17 cellular contexts compared by ENCODE assay signal in the genomic region with DNA sequence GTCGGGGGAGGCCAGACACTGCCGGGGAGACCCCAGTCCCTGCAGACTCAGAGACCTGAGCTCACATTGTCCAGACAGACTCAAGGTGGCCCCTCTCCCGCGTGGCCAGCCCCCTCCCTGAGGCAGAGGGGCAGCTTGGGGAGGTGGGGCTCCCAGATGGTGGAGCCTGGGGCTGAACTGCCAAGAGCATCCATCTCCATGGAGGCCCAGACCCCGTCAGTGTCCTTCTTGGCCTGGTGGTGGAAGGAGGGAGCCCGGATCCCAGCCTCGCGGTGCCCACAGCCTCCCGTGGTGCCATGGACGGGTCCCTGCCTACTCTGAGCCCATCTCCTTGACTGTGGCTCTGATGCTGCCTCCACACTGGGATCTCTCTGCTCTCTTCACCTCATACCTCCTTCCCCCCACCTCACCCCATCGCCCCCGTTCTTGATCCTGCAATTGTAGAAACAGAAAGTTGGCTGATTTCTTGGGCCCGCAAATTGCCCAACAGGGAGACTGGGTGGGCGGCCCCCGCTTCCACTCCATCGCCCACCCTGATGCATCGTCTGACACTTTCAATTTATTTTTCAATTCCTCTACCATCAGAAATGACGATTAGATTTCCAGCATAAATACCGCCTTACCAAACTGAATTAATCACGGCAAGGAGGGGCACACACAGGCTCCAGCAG.
"Had no signal": no experiment of that assay in that cellular context is flagged by ENCODE, and none has a peak within 500 bp of the region (broad histone marks: within the 10 kb centered on the region; RNA-seq: fewer than 3 reads in every experiment).

No MANE protein-coding gene starts in this region.

- H3K4me1 Mint-ChIP-seq: activated B cell treated with CpG ODN at 0.5 μM for 24 hours; activated CD4-positive, alpha-beta T cell treated with anti-CD3 and anti-CD28 coated beads, Interleukin-2, amount 10 ng/mL, durations not matched to agents 24 days and 14 days; stimulated activated naive B cell treated with anti-CD40 and anti-IgM and Interleukin-4, amounts not matched to agents 10 μg/mL and 1 μg/mL and 100 μg/mL, for 72 hours had no signal

- DNase-seq: activated B cell treated with CpG ODN at 0.5 μM for 24 hours; activated CD4-positive, alpha-beta T cell treated with anti-CD3 and anti-CD28 coated beads, Interleukin-2, amount 10 ng/mL, durations not matched to agents 24 days and 14 days; activated gamma-delta T cell; activated T-cell treated with anti-CD3 and anti-CD28 coated beads, Interleukin-2, amount 50 U/mL, for 4 hours; aorta; erythroblast; mammary epithelial cell; naive thymus-derived CD4-positive, alpha-beta T cell; stimulated activated CD4-positive, alpha-beta T cell treated with anti-CD3 and anti-CD28 coated beads, Interleukin-15, amount 100 ng/mL, for 24 hours; stimulated activated CD4-positive, alpha-beta T cell treated with anti-CD3 and anti-CD28 coated beads, Interleukin-4, amount 100 ng/mL, for 1 hour; stimulated activated naive B cell treated with anti-CD40 and anti-IgM and Interleukin-4, amounts not matched to agents 10 μg/mL and 1 μg/mL and 100 μg/mL, for 72 hours; substantia nigra; transverse colon had no signal

- H3K27ac Mint-ChIP-seq: activated B cell treated with CpG ODN at 0.5 μM for 24 hours; activated CD4-positive, alpha-beta T cell treated with anti-CD3 and anti-CD28 coated beads, Interleukin-2, amount 10 ng/mL, durations not matched to agents 24 days and 14 days; naive thymus-derived CD4-positive, alpha-beta T cell; stimulated activated naive B cell treated with anti-CD40 and anti-IgM and Interleukin-4, amounts not matched to agents 10 μg/mL and 1 μg/mL and 100 μg/mL, for 72 hours had no signal

- H3K27me3 Mint-ChIP-seq: activated CD4-positive, alpha-beta T cell treated with anti-CD3 and anti-CD28 coated beads, Interleukin-2, amount 10 ng/mL, durations not matched to agents 24 days and 14 days had no signal

- H3K4me3 ChIP-seq: breast epithelium, SJSA1, skin epidermis, transverse colon had no signal

- H3K9me3 ChIP-seq: breast epithelium, neutrophil, SJSA1, transverse colon had no signal

- H3K4me3 Mint-ChIP-seq: activated B cell treated with CpG ODN at 0.5 μM for 24 hours; activated CD4-positive, alpha-beta T cell treated with anti-CD3 and anti-CD28 coated beads, Interleukin-2, amount 10 ng/mL, durations not matched to agents 24 days and 14 days; activated T-cell treated with anti-CD3 and anti-CD28 coated beads, Interleukin-2, amount 50 U/mL, for 4 hours; naive thymus-derived CD4-positive, alpha-beta T cell; stimulated activated naive B cell treated with anti-CD40 and anti-IgM and Interleukin-4, amounts not matched to agents 10 μg/mL and 1 μg/mL and 100 μg/mL, for 72 hours had no signal

- ATAC-seq: activated T-cell treated with anti-CD3 and anti-CD28 coated beads, Interleukin-2, amount 50 U/mL, for 4 hours; naive thymus-derived CD4-positive, alpha-beta T cell; stimulated activated naive B cell treated with anti-CD40 and anti-IgM and Interleukin-4, amounts not matched to agents 10 μg/mL and 1 μg/mL and 100 μg/mL, for 72 hours had no signal

- H3K27ac ChIP-seq: breast epithelium, neutrophil, SJSA1, skin epidermis, transverse colon had no signal

- H3K4me1 ChIP-seq: breast epithelium, SJSA1, transverse colon had no signal

- H3K36me3 Mint-ChIP-seq: naive thymus-derived CD4-positive, alpha-beta T cell; stimulated activated naive B cell treated with anti-CD40 and anti-IgM and Interleukin-4, amounts not matched to agents 10 μg/mL and 1 μg/mL and 100 μg/mL, for 72 hours had no signal

- H3K27me3 ChIP-seq: breast epithelium, SJSA1 had no signal

- H3K36me3 ChIP-seq: breast epithelium, neutrophil, SJSA1, transverse colon had no signal

- H3K9me3 Mint-ChIP-seq: activated B cell treated with CpG ODN at 0.5 μM for 24 hours; activated CD4-positive, alpha-beta T cell treated with anti-CD3 and anti-CD28 coated beads, Interleukin-2, amount 10 ng/mL, durations not matched to agents 24 days and 14 days; activated T-cell treated with anti-CD3 and anti-CD28 coated beads, Interleukin-2, amount 50 U/mL, for 4 hours; naive thymus-derived CD4-positive, alpha-beta T cell; stimulated activated naive B cell treated with anti-CD40 and anti-IgM and Interleukin-4, amounts not matched to agents 10 μg/mL and 1 μg/mL and 100 μg/mL, for 72 hours had no signal
